Comparison of ENCODE assay signal across 2 cellular contexts in the genomic region with DNA sequence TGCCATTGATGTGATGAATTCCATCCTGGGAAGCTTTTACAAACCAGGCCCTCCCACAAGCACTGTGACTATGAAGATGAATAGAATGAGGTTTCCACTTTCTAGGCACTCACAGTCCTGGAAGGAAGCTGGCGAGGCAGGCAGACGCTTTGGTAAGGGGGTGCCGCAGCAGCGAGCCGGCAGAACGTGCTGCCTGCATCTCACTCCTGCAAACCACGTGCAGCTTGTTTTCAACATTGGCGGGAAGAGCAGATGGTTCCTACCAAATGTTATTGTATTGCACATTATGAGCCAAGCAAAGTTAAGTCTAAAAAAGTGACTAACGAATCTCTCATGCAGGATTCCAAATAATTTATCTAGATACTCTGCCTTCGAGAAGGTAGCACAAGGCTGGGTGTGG.
TF ChIP-seq lines count a peak whose summit lies in the region.

No MANE protein-coding gene starts in this region.

TF ChIP-seq in HepG2, 621 proteins besides CTCF, POLR2A, EP300 and RAD21:
- TF ChIP-seq NONO (IDR thresholded peaks at IDR 0.05) (no peak), NONO (CRISPR knock-in tag; conservative IDR thresholded peaks at IDR 0.05) (no peak), MNT (IDR thresholded peaks at IDR 0.05) (peak; percentile 65)
TF ChIP-seq in HepG2: peak in this region for 1.

TF ChIP-seq in K562, 482 proteins besides CTCF, POLR2A, EP300 and RAD21:
- TF ChIP-seq, protein P1, sequence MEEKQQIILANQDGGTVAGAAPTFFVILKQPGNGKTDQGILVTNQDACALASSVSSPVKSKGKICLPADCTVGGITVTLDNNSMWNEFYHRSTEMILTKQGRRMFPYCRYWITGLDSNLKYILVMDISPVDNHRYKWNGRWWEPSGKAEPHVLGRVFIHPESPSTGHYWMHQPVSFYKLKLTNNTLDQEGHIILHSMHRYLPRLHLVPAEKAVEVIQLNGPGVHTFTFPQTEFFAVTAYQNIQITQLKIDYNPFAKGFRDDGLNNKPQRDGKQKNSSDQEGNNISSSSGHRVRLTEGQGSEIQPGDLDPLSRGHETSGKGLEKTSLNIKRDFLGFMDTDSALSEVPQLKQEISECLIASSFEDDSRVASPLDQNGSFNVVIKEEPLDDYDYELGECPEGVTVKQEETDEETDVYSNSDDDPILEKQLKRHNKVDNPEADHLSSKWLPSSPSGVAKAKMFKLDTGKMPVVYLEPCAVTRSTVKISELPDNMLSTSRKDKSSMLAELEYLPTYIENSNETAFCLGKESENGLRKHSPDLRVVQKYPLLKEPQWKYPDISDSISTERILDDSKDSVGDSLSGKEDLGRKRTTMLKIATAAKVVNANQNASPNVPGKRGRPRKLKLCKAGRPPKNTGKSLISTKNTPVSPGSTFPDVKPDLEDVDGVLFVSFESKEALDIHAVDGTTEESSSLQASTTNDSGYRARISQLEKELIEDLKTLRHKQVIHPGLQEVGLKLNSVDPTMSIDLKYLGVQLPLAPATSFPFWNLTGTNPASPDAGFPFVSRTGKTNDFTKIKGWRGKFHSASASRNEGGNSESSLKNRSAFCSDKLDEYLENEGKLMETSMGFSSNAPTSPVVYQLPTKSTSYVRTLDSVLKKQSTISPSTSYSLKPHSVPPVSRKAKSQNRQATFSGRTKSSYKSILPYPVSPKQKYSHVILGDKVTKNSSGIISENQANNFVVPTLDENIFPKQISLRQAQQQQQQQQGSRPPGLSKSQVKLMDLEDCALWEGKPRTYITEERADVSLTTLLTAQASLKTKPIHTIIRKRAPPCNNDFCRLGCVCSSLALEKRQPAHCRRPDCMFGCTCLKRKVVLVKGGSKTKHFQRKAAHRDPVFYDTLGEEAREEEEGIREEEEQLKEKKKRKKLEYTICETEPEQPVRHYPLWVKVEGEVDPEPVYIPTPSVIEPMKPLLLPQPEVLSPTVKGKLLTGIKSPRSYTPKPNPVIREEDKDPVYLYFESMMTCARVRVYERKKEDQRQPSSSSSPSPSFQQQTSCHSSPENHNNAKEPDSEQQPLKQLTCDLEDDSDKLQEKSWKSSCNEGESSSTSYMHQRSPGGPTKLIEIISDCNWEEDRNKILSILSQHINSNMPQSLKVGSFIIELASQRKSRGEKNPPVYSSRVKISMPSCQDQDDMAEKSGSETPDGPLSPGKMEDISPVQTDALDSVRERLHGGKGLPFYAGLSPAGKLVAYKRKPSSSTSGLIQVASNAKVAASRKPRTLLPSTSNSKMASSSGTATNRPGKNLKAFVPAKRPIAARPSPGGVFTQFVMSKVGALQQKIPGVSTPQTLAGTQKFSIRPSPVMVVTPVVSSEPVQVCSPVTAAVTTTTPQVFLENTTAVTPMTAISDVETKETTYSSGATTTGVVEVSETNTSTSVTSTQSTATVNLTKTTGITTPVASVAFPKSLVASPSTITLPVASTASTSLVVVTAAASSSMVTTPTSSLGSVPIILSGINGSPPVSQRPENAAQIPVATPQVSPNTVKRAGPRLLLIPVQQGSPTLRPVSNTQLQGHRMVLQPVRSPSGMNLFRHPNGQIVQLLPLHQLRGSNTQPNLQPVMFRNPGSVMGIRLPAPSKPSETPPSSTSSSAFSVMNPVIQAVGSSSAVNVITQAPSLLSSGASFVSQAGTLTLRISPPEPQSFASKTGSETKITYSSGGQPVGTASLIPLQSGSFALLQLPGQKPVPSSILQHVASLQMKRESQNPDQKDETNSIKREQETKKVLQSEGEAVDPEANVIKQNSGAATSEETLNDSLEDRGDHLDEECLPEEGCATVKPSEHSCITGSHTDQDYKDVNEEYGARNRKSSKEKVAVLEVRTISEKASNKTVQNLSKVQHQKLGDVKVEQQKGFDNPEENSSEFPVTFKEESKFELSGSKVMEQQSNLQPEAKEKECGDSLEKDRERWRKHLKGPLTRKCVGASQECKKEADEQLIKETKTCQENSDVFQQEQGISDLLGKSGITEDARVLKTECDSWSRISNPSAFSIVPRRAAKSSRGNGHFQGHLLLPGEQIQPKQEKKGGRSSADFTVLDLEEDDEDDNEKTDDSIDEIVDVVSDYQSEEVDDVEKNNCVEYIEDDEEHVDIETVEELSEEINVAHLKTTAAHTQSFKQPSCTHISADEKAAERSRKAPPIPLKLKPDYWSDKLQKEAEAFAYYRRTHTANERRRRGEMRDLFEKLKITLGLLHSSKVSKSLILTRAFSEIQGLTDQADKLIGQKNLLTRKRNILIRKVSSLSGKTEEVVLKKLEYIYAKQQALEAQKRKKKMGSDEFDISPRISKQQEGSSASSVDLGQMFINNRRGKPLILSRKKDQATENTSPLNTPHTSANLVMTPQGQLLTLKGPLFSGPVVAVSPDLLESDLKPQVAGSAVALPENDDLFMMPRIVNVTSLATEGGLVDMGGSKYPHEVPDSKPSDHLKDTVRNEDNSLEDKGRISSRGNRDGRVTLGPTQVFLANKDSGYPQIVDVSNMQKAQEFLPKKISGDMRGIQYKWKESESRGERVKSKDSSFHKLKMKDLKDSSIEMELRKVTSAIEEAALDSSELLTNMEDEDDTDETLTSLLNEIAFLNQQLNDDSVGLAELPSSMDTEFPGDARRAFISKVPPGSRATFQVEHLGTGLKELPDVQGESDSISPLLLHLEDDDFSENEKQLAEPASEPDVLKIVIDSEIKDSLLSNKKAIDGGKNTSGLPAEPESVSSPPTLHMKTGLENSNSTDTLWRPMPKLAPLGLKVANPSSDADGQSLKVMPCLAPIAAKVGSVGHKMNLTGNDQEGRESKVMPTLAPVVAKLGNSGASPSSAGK (IDR thresholded peaks at IDR 0.05): peak; percentile 57
- no peak for TF ChIP-seq ZNF830 (CRISPR knock-in tag; IDR thresholded peaks at IDR 0.05)
- no peak for TF ChIP-seq HIVEP1 (CRISPR knock-in tag; IDR thresholded peaks at IDR 0.05)
- peak; percentile 64 for TF ChIP-seq L3MBTL2 (IDR thresholded peaks at IDR 0.05)
- no peak for TF ChIP-seq ZFP91 (CRISPR knock-in tag; IDR thresholded peaks at IDR 0.05)
- TF ChIP-seq STAT5A (IDR thresholded peaks at IDR 0.05; ENCODE audit: borderline replicate concordance, low read length): no peak
- TF ChIP-seq U2AF1 (optimal IDR thresholded peaks at IDR 0.05; ENCODE audit: low read depth, low read length): no peak
- no peak for TF ChIP-seq POLR3A (IDR thresholded peaks at IDR 0.05; ENCODE audit: borderline replicate concordance, extremely low read depth, insufficient read depth, insufficient read length)
- TF ChIP-seq, protein P2, sequence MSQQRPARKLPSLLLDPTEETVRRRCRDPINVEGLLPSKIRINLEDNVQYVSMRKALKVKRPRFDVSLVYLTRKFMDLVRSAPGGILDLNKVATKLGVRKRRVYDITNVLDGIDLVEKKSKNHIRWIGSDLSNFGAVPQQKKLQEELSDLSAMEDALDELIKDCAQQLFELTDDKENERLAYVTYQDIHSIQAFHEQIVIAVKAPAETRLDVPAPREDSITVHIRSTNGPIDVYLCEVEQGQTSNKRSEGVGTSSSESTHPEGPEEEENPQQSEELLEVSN (IDR thresholded peaks at IDR 0.05; ENCODE audit: borderline replicate concordance in 1 of 2, extremely low read depth in 1 of 2, insufficient read depth in 1 of 2, insufficient read length in 1 of 2, low read depth in 1 of 2, low read length in 1 of 2, poor library complexity in 1 of 2, severe bottlenecking in 1 of 2): peak; percentile 46 to 80
- no peak for TF ChIP-seq ZNF592 (IDR thresholded peaks at IDR 0.05)
TF ChIP-seq in K562: peak in this region for 3.
